ENCODE assay signal across 8 cellular contexts in the genomic region with DNA sequence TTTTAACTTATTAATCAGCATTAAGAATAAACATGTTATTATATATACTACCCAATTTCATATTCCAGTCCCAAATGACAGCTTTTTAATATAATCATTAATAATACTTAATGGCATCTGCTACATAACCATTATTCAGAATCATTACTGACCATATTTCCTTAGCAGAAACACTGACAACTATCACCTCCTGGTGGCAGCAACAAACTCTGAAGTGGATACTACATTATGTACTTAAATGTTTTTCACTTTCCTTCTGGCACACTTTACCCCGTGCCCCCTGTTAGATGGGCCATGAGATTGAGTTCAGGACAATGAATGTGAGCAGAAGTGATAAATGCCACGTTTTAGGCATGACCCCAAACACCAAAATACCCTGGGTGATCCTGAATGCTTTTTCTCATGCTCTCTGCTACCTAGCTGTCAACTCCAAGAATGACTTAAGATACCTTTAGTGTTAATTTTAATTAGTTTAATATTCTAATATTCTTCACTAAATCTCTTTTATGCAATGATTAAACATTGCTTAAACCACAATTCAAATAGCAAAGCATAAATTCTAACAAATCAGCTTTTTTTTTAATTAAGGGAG.
A peak's percentile ranks its signal among the peaks of the same experiment; 100 is the strongest.
DNase-seq lines count a peak whose midpoint lies in the region; ATAC-seq and TF ChIP-seq lines count a peak whose summit lies in the region.

No MANE protein-coding gene starts in this region.

- in situ Hi-C loops in GM23248 (cut with MboI), result no loop called here

- no peak for DNase-seq in GM06990 (ENCODE audit: extremely low read depth, insufficient read length)
- DNase-seq in GM23248, result peak; percentile 42
- DNase-seq in NAMALWA (ENCODE audit: low spot score), result peak; percentile 55
- DNase-seq in dermis blood vessel endothelial cell, result peak; percentile 46
- DNase-seq in testis, result peak; percentile 46
- DNase-seq in caudate nucleus (lab: John Stamatoyannopoulos, UW), result no peak
- no peak for DNase-seq in stimulated activated CD4-positive, alpha-beta T cell treated with anti-CD3 and anti-CD28 coated beads, Interleukin-15, amount 100 ng/mL, for 24 hours

- H3K9ac ChIP-seq in GM23248, result no peak overlapping the region

- H3K4me3 ChIP-seq in GM06990 (replicated peaks; ENCODE audit: low read depth, low read length) (no peak overlapping the region), GM23248 (no peak overlapping the region), testis (no peak overlapping the region)

- H3F3A ChIP-seq in GM23248 (ENCODE audit: insufficient read depth), result no peaks in the 10 kb centered on the region

- ATAC-seq in GM21423 (IDR thresholded peaks at IDR 0.05; ENCODE audit: unreplicated experiment), result no peak

- TF ChIP-seq CTCF in GM06990 (IDR thresholded peaks at IDR 0.05; ENCODE audit: insufficient read depth, low read length, poor library complexity, severe bottlenecking) (peak; percentile 41), testis (IDR thresholded peaks at IDR 0.05) (peak; percentile 12 to 29 (median 21))

- H3K79me2 ChIP-seq in GM23248 (ENCODE audit: insufficient read depth), result no peaks in the 10 kb centered on the region

- no peaks in the 10 kb centered on the region for H3K4me1 ChIP-seq in GM23248 (ENCODE audit: insufficient read depth)
- no peaks in the 10 kb centered on the region for H3K4me1 ChIP-seq in testis

- intact Hi-C loops in testis (cut with DNase I; ENCODE audit: low total_unique reads), result no loop called here

- no peaks in the 10 kb centered on the region for H3K27me3 ChIP-seq in GM06990 (replicated peaks; ENCODE audit: control insufficient read depth, insufficient read depth, low read length)
- H3K27me3 ChIP-seq in GM23248 (replicated peaks; ENCODE audit: insufficient read depth), result no peaks in the 10 kb centered on the region
- no peaks in the 10 kb centered on the region for H3K27me3 ChIP-seq in testis

- H3K27ac ChIP-seq in GM23248 (no peak overlapping the region), testis (no peak overlapping the region), caudate nucleus (ENCODE audit: low read depth, low read length) (no peak overlapping the region)

- no peaks in the 10 kb centered on the region for H3K9me3 ChIP-seq in GM23248 (ENCODE audit: low read depth)
- no peaks in the 10 kb centered on the region for H3K9me3 ChIP-seq in testis

- H3K4me2 ChIP-seq in GM23248 (ENCODE audit: unreplicated experiment), result no peak overlapping the region

- no peak for TF ChIP-seq POLR2A in testis (IDR thresholded peaks at IDR 0.05)

- no peak overlapping the region for H2AFZ ChIP-seq in GM23248

- WGBS in GM23248 (ENCODE audit: low coverage in 1 of 2, low lambda C conversion rate in 2 of 2, missing lambda C conversion rate in 2 of 2), 2 experiments, result 12 to 26% methylated on average over 2 of the region's 2 CpGs
- 56 to 69% methylated on average over 2 of the region's 2 CpGs for WGBS in testis, 2 donors

- no peaks in the 10 kb centered on the region for H3K9me2 ChIP-seq in GM23248 (ENCODE audit: insufficient read depth)

- no peaks in the 10 kb centered on the region for H4K20me1 ChIP-seq in GM23248 (ENCODE audit: insufficient read depth)

- H3K36me3 ChIP-seq in GM06990 (ENCODE audit: control insufficient read depth, insufficient read depth, low read length), result peaks cover 5% of the 10 kb centered on the region; the same call in 1 of the 2 replicates
- H3K36me3 ChIP-seq in GM23248 (ENCODE audit: low read depth), result no peaks in the 10 kb centered on the region
- H3K36me3 ChIP-seq in testis (ENCODE audit: low read depth, missing control alignments), result no peaks in the 10 kb centered on the region

Comparison
In these comparisons a context has a peak if more than half of its experiments do, and no peak if none do; other contexts are left out.
1. DNase-seq: peak in GM23248 (single experiment), NAMALWA (single experiment), dermis blood vessel endothelial cell (single experiment) and testis (single experiment); none in GM06990 (single experiment), caudate nucleus (0 of 61) and stimulated activated CD4-positive, alpha-beta T cell treated with anti-CD3 and anti-CD28 coated beads, Interleukin-15, amount 100 ng/mL, for 24 hours (single experiment).